1 cellular context compared by ENCODE assay signal in the genomic region with DNA sequence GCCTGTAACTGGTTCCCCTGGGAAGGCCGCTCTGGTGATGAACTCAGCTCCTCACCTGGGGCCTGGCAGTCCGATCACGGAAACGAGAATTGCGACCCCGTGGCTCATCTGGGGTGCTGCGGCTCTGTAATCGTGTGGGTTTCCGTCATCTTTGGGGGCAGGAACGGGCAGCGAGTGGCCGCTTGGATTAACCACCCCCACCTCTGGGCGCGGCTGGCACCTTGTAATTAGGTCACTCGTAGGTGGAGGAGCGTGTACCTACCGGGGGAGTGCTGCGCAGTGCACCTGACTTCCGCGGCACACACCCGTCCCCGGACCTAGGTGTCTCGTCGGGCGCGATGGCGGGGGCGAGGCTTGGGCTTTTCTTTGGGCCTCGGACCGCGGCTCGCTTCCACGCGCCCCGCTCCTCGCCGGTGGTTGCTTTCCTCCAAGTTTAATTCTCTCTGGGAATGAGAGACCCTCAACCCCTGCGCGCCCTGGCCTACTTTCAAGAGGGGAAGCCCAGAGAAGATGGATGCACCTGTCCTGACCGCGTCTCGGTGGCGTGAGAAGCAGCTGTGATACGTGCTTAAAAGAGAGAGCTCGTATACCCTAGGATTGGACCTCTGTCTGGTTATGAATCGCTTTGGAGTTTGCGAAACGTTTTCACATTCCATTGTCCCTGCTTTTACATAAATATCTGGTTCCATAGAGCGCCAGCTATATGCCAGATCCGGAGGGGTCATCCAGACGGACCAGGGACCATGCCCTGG.
A peak's percentile ranks its signal among the peaks of the same experiment; 100 is the strongest.
TF ChIP-seq lines count a peak whose summit lies in the region.

No MANE protein-coding gene starts in this region.

TF ChIP-seq in GM12878, 131 proteins besides CTCF, POLR2A, EP300 and RAD21 (continued from another document and continues in another):
- TF ChIP-seq, protein P1, sequence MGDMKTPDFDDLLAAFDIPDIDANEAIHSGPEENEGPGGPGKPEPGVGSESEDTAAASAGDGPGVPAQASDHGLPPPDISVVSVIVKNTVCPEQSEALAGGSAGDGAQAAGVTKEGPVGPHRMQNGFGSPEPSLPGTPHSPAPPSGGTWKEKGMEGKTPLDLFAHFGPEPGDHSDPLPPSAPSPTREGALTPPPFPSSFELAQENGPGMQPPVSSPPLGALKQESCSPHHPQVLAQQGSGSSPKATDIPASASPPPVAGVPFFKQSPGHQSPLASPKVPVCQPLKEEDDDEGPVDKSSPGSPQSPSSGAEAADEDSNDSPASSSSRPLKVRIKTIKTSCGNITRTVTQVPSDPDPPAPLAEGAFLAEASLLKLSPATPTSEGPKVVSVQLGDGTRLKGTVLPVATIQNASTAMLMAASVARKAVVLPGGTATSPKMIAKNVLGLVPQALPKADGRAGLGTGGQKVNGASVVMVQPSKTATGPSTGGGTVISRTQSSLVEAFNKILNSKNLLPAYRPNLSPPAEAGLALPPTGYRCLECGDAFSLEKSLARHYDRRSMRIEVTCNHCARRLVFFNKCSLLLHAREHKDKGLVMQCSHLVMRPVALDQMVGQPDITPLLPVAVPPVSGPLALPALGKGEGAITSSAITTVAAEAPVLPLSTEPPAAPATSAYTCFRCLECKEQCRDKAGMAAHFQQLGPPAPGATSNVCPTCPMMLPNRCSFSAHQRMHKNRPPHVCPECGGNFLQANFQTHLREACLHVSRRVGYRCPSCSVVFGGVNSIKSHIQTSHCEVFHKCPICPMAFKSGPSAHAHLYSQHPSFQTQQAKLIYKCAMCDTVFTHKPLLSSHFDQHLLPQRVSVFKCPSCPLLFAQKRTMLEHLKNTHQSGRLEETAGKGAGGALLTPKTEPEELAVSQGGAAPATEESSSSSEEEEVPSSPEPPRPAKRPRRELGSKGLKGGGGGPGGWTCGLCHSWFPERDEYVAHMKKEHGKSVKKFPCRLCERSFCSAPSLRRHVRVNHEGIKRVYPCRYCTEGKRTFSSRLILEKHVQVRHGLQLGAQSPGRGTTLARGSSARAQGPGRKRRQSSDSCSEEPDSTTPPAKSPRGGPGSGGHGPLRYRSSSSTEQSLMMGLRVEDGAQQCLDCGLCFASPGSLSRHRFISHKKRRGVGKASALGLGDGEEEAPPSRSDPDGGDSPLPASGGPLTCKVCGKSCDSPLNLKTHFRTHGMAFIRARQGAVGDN (IDR thresholded peaks at IDR 0.05): no peak
- TF ChIP-seq RB1 (IDR thresholded peaks at IDR 0.05; ENCODE audit: borderline replicate concordance) (no peak), NFXL1 (IDR thresholded peaks at IDR 0.05; ENCODE audit: borderline replicate concordance) (no peak), WRNIP1 (IDR thresholded peaks at IDR 0.05; ENCODE audit: borderline replicate concordance, low read depth, low read length) (no peak), PML (IDR thresholded peaks at IDR 0.05; ENCODE audit: low read length) (peak; percentile 68; the same call in 1 of the 2 replicates), ETV6 (conservative IDR thresholded peaks at IDR 0.05 in 1 of 2, IDR thresholded peaks at IDR 0.05 in 1 of 2; ENCODE audit: borderline replicate concordance in 1 of 2, low read depth in 1 of 2) (no peak), TCF3 (IDR thresholded peaks at IDR 0.05; ENCODE audit: borderline replicate concordance, insufficient read depth, low read depth, low read length) (peak; percentile 34; the same call in 1 of the 2 replicates), PAX8 (IDR thresholded peaks at IDR 0.05) (no peak), NBN (IDR thresholded peaks at IDR 0.05) (0 out of 2 replicates have a peak, but pooled peaks have one; percentile 17), ZNF207 (IDR thresholded peaks at IDR 0.05; ENCODE audit: borderline replicate concordance) (0 out of 2 replicates have a peak, but pooled peaks have one; percentile 18), CREB1 (IDR thresholded peaks at IDR 0.05; ENCODE audit: low read depth) (no peak), MEF2A (IDR thresholded peaks at IDR 0.05; ENCODE audit: insufficient read depth, low read depth, low read length) (no peak), NFIC (IDR thresholded peaks at IDR 0.05; ENCODE audit: low read depth, low read length) (no peak), MEF2B (IDR thresholded peaks at IDR 0.05; ENCODE audit: partially characterized antibody, poor library complexity, severe bottlenecking) (peak; percentile 86), SMC3 (IDR thresholded peaks at IDR 0.05; ENCODE audit: borderline replicate concordance, low read length) (no peak), CBFB (IDR thresholded peaks at IDR 0.05; ENCODE audit: low read depth) (no peak), MXI1 (IDR thresholded peaks at IDR 0.05; ENCODE audit: low read depth, low read length) (0 out of 2 replicates have a peak, but pooled peaks have one; percentile 6), LARP7 (IDR thresholded peaks at IDR 0.05) (peak; percentile 80; the same call in 1 of the 2 replicates), RCOR1 (conservative IDR thresholded peaks at IDR 0.05; ENCODE audit: low read depth, low read length) (no peak), TAF1 (IDR thresholded peaks at IDR 0.05; ENCODE audit: borderline replicate concordance, low read depth, low read length) (no peak), NR2F1 (conservative IDR thresholded peaks at IDR 0.05) (peak; percentile 18; the same call in 1 of the 2 replicates), POLR2AphosphoS5 (IDR thresholded peaks at IDR 0.05; ENCODE audit: low read length) (peak; percentile 76), DPF2 (IDR thresholded peaks at IDR 0.05) (peak; percentile 14), SREBF1 (IDR thresholded peaks at IDR 0.05; ENCODE audit: low read length) (no peak), SUPT20H (IDR thresholded peaks at IDR 0.05; ENCODE audit: borderline replicate concordance, control insufficient read depth, low read depth, low read length) (no peak), BHLHE40 (IDR thresholded peaks at IDR 0.05; ENCODE audit: borderline replicate concordance in 1 of 2, low read depth in 2 of 2, low read length in 1 of 2) (peak; percentile 4 to 77; a peak in 2 of 4 replicates), YBX1 (IDR thresholded peaks at IDR 0.05) (no peak), SMAD5 (IDR thresholded peaks at IDR 0.05; ENCODE audit: low read depth) (peak; percentile 56; the same call in 1 of the 2 replicates), EGR1 (IDR thresholded peaks at IDR 0.05; ENCODE audit: borderline replicate concordance in 1 of 2, low read depth in 2 of 2, low read length in 2 of 2) (peak in 1 of 2 experiments; percentile 64; a peak in 1 of 3 replicates), RUNX3 (IDR thresholded peaks at IDR 0.05; ENCODE audit: low read length) (peak; percentile 19; the same call in 1 of the 2 replicates), MTA2 (IDR thresholded peaks at IDR 0.05; ENCODE audit: low read depth) (peak; percentile 57; the same call in 1 of the 2 replicates), HCFC1 (IDR thresholded peaks at IDR 0.05; ENCODE audit: low read length) (no peak), SUZ12 (IDR thresholded peaks at IDR 0.05; ENCODE audit: unreplicated experiment) (no peak), SRF (IDR thresholded peaks at IDR 0.05; ENCODE audit: low read depth in 2 of 2, low read length in 2 of 2) (no peak), JUND (IDR thresholded peaks at IDR 0.05; ENCODE audit: low read depth, low read length) (no peak)
- TF ChIP-seq, protein P2, sequence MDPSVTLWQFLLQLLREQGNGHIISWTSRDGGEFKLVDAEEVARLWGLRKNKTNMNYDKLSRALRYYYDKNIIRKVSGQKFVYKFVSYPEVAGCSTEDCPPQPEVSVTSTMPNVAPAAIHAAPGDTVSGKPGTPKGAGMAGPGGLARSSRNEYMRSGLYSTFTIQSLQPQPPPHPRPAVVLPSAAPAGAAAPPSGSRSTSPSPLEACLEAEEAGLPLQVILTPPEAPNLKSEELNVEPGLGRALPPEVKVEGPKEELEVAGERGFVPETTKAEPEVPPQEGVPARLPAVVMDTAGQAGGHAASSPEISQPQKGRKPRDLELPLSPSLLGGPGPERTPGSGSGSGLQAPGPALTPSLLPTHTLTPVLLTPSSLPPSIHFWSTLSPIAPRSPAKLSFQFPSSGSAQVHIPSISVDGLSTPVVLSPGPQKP (IDR thresholded peaks at IDR 0.05; ENCODE audit: low read depth, low read length): no peak; the same call in 1 of the 2 replicates
- TF ChIP-seq, protein P3, sequence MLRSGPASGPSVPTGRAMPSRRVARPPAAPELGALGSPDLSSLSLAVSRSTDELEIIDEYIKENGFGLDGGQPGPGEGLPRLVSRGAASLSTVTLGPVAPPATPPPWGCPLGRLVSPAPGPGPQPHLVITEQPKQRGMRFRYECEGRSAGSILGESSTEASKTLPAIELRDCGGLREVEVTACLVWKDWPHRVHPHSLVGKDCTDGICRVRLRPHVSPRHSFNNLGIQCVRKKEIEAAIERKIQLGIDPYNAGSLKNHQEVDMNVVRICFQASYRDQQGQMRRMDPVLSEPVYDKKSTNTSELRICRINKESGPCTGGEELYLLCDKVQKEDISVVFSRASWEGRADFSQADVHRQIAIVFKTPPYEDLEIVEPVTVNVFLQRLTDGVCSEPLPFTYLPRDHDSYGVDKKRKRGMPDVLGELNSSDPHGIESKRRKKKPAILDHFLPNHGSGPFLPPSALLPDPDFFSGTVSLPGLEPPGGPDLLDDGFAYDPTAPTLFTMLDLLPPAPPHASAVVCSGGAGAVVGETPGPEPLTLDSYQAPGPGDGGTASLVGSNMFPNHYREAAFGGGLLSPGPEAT (IDR thresholded peaks at IDR 0.05; ENCODE audit: low read depth): peak; percentile 37
- TF ChIP-seq, protein P4, sequence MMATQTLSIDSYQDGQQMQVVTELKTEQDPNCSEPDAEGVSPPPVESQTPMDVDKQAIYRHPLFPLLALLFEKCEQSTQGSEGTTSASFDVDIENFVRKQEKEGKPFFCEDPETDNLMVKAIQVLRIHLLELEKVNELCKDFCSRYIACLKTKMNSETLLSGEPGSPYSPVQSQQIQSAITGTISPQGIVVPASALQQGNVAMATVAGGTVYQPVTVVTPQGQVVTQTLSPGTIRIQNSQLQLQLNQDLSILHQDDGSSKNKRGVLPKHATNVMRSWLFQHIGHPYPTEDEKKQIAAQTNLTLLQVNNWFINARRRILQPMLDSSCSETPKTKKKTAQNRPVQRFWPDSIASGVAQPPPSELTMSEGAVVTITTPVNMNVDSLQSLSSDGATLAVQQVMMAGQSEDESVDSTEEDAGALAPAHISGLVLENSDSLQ (IDR thresholded peaks at IDR 0.05): no peak
- TF ChIP-seq, protein P5, sequence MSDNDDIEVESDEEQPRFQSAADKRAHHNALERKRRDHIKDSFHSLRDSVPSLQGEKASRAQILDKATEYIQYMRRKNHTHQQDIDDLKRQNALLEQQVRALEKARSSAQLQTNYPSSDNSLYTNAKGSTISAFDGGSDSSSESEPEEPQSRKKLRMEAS (IDR thresholded peaks at IDR 0.05; ENCODE audit: low read depth, low read length): no peak; the same call in 1 of the 2 replicates
- TF ChIP-seq, protein P6, sequence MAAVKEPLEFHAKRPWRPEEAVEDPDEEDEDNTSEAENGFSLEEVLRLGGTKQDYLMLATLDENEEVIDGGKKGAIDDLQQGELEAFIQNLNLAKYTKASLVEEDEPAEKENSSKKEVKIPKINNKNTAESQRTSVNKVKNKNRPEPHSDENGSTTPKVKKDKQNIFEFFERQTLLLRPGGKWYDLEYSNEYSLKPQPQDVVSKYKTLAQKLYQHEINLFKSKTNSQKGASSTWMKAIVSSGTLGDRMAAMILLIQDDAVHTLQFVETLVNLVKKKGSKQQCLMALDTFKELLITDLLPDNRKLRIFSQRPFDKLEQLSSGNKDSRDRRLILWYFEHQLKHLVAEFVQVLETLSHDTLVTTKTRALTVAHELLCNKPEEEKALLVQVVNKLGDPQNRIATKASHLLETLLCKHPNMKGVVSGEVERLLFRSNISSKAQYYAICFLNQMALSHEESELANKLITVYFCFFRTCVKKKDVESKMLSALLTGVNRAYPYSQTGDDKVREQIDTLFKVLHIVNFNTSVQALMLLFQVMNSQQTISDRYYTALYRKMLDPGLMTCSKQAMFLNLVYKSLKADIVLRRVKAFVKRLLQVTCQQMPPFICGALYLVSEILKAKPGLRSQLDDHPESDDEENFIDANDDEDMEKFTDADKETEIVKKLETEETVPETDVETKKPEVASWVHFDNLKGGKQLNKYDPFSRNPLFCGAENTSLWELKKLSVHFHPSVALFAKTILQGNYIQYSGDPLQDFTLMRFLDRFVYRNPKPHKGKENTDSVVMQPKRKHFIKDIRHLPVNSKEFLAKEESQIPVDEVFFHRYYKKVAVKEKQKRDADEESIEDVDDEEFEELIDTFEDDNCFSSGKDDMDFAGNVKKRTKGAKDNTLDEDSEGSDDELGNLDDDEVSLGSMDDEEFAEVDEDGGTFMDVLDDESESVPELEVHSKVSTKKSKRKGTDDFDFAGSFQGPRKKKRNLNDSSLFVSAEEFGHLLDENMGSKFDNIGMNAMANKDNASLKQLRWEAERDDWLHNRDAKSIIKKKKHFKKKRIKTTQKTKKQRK (IDR thresholded peaks at IDR 0.05; ENCODE audit: low read depth, low read length): no peak
- TF ChIP-seq, protein P7, sequence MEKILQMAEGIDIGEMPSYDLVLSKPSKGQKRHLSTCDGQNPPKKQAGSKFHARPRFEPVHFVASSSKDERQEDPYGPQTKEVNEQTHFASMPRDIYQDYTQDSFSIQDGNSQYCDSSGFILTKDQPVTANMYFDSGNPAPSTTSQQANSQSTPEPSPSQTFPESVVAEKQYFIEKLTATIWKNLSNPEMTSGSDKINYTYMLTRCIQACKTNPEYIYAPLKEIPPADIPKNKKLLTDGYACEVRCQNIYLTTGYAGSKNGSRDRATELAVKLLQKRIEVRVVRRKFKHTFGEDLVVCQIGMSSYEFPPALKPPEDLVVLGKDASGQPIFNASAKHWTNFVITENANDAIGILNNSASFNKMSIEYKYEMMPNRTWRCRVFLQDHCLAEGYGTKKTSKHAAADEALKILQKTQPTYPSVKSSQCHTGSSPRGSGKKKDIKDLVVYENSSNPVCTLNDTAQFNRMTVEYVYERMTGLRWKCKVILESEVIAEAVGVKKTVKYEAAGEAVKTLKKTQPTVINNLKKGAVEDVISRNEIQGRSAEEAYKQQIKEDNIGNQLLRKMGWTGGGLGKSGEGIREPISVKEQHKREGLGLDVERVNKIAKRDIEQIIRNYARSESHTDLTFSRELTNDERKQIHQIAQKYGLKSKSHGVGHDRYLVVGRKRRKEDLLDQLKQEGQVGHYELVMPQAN (conservative IDR thresholded peaks at IDR 0.05): peak; percentile 50; the same call in 1 of the 2 replicates
